4 cellular contexts compared by ENCODE assay signal in the genomic region with DNA sequence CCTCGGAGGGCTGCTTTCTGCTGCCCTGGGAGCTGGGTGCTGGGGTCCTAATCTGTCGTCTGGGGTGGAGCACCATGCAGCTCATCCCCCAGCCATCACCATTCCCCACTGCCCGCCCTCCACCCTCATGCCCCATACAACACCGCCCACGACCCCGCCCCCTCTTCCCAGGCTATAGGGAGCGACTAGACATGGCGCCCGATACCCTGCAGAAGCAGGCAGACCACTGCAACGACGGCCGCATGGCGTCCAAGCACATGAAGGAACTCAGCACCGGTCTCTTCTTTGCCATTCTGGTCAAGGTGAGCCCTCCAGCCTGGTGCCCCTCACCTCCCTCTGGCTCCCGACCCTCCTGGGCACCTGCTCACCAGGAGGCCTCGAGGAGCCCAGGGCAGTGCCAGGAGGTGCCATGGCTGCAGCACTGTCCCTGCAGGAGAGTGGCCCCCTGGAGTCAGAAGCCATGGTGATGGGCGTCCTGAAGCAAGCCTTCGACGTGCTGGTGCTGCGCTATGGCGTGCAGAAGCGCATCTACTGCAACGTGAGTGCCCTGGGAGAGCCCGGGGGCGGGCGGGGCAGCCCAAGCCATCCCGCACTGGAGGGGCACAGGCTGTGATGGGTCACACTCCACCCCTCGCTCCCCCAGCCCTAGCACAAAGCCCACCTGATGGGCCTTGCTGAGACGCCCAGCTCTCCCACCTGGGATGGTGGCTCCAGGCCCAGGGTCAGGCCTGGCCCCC. TPM values are rescaled to one million over a fixed set of nuclear protein-coding genes. Genes with fewer than 3 reads are reported as not detected.
"Had no signal": no experiment of that assay in that cellular context is flagged by ENCODE, and none has a peak within 500 bp of the region (broad histone marks: within the 10 kb centered on the region; RNA-seq: fewer than 3 reads in every experiment).

No MANE protein-coding gene starts in this region.

RNA-seq across cellular contexts. Expression of a gene that starts 10.6 kb away (rescaled TPM):
- total RNA-seq: GM23248, HT-29, IMR-90, K562 had no signal
- polyA plus RNA-seq: GM23248, IMR-90, K562 had no signal

RNA-seq across cellular contexts. Expression of a gene that starts 38.7 kb away (rescaled TPM):
- total RNA-seq: GM23248, HT-29, IMR-90, K562 had no signal
- polyA plus RNA-seq: GM23248, IMR-90, K562 had no signal

RNA-seq across cellular contexts. Expression of a gene that starts 42.3 kb away (rescaled TPM):
- total RNA-seq: HT-29, IMR-90 had no signal
- polyA plus RNA-seq: GM23248, IMR-90, K562 had no signal
